In genomic region chr16:67561824-67562525, GRCh38 we compare ENCODE assay signal across 1 cellular context.
TF ChIP-seq lines count a peak whose summit lies in the region.

No MANE protein-coding gene starts in this region.

TF ChIP-seq in HepG2, 621 proteins besides CTCF, POLR2A, EP300 and RAD21 (continued from another document and continues in another):
- TF ChIP-seq, protein P1, sequence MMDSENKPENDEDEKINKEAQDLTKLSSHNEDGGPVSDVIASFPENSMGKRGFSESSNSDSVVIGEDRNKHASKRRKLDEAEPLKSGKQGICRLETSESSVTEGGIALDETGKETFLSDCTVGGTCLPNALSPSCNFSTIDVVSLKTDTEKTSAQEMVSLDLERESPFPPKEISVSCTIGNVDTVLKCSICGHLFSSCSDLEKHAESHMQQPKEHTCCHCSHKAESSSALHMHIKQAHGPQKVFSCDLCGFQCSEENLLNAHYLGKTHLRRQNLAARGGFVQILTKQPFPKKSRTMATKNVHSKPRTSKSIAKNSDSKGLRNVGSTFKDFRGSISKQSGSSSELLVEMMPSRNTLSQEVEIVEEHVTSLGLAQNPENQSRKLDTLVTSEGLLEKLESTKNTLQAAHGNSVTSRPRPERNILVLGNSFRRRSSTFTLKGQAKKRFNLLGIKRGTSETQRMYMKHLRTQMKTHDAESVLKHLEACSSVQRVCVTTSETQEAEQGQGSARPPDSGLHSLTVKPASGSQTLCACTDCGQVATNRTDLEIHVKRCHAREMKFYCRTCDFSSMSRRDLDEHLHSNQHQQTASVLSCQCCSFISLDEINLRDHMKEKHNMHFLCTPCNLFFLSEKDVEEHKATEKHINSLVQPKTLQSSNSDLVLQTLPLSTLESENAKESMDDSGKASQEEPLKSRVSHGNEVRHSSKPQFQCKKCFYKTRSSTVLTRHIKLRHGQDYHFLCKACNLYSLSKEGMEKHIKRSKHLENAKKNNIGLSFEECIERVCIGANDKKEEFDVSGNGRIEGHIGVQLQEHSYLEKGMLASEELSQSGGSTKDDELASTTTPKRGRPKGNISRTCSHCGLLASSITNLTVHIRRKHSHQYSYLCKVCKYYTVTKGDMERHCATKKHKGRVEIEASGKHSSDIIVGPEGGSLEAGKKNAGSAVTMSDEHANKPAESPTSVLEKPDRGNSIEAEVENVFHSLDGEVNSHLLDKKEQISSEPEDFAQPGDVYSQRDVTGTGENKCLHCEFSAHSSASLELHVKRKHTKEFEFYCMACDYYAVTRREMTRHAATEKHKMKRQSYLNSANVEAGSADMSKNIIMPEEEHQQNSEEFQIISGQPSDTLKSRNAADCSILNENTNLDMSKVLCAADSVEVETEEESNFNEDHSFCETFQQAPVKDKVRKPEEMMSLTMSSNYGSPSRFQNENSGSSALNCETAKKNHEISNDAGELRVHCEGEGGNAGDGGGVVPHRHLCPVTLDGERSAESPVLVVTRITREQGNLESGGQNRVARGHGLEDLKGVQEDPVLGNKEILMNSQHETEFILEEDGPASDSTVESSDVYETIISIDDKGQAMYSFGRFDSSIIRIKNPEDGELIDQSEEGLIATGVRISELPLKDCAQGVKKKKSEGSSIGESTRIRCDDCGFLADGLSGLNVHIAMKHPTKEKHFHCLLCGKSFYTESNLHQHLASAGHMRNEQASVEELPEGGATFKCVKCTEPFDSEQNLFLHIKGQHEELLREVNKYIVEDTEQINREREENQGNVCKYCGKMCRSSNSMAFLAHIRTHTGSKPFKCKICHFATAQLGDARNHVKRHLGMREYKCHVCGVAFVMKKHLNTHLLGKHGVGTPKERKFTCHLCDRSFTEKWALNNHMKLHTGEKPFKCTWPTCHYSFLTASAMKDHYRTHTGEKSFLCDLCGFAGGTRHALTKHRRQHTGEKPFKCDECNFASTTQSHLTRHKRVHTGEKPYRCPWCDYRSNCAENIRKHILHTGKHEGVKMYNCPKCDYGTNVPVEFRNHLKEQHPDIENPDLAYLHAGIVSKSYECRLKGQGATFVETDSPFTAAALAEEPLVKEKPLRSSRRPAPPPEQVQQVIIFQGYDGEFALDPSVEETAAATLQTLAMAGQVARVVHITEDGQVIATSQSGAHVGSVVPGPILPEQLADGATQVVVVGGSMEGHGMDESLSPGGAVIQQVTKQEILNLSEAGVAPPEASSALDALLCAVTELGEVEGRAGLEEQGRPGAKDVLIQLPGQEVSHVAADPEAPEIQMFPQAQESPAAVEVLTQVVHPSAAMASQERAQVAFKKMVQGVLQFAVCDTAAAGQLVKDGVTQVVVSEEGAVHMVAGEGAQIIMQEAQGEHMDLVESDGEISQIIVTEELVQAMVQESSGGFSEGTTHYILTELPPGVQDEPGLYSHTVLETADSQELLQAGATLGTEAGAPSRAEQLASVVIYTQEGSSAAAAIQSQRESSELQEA (CRISPR knock-in tag; IDR thresholded peaks at IDR 0.05; ENCODE audit: not compliant biosample characterization) = no peak
- TF ChIP-seq FOXO1 (CRISPR knock-in tag; IDR thresholded peaks at IDR 0.05) (peak; percentile 36; the same call in 1 of the 2 replicates), ZNF160 (CRISPR knock-in tag; IDR thresholded peaks at IDR 0.05) (peak; percentile 84; the same call in 1 of the 2 replicates), ZNF143 (CRISPR knock-in tag; IDR thresholded peaks at IDR 0.05) (peak; percentile 89), MAZ (IDR thresholded peaks at IDR 0.05; ENCODE audit: borderline replicate concordance, low read depth, low read length) (peak; percentile 95; the same call in 1 of the 2 replicates), MAZ (CRISPR knock-in tag; IDR thresholded peaks at IDR 0.05; ENCODE audit: low read depth) (peak; percentile 96), CEBPG (CRISPR knock-in tag; IDR thresholded peaks at IDR 0.05) (peak; percentile 25; the same call in 1 of the 2 replicates), CHD4 (IDR thresholded peaks at IDR 0.05; ENCODE audit: borderline replicate concordance, low read length) (no peak), MXD4 (CRISPR knock-in tag; IDR thresholded peaks at IDR 0.05) (peak; percentile 90), RERE (CRISPR knock-in tag; IDR thresholded peaks at IDR 0.05; ENCODE audit: low read depth) (peak; percentile 8; the same call in 1 of the 2 replicates), ZNF121 (CRISPR knock-in tag; IDR thresholded peaks at IDR 0.05) (peak; percentile 93), ARHGAP35 (CRISPR knock-in tag; IDR thresholded peaks at IDR 0.05; ENCODE audit: borderline replicate concordance) (0 out of 2 replicates have a peak, but pooled peaks have one; percentile 38), NR1H2 (CRISPR knock-in tag; IDR thresholded peaks at IDR 0.05; ENCODE audit: borderline replicate concordance, low read depth) (no peak), ZBTB42 (CRISPR knock-in tag; IDR thresholded peaks at IDR 0.05) (peak; percentile 80; the same call in 1 of the 2 replicates), SMAD9 (CRISPR knock-in tag; IDR thresholded peaks at IDR 0.05) (no peak), REPIN1 (CRISPR knock-in tag; IDR thresholded peaks at IDR 0.05; ENCODE audit: borderline replicate concordance, low read depth) (peak; percentile 84), SALL1 (CRISPR knock-in tag; IDR thresholded peaks at IDR 0.05) (peak; percentile 66), SIN3B (IDR thresholded peaks at IDR 0.05; ENCODE audit: low read length) (peak; percentile 75; the same call in 1 of the 2 replicates), ZNF850 (CRISPR knock-in tag; conservative IDR thresholded peaks at IDR 0.05) (no peak), ZNF672 (CRISPR knock-in tag; IDR thresholded peaks at IDR 0.05) (no peak), ZBTB7A (CRISPR knock-in tag; IDR thresholded peaks at IDR 0.05) (peak; percentile 38; the same call in 1 of the 2 replicates), SRY (CRISPR knock-in tag; IDR thresholded peaks at IDR 0.05) (peak; percentile 97), ZSCAN31 (CRISPR knock-in tag; IDR thresholded peaks at IDR 0.05; ENCODE audit: low read depth) (peak; percentile 51; the same call in 1 of the 2 replicates), HDAC6 (IDR thresholded peaks at IDR 0.05; ENCODE audit: low read depth, low read length) (no peak), SNAPC5 (CRISPR knock-in tag; IDR thresholded peaks at IDR 0.05; ENCODE audit: borderline replicate concordance) (peak; percentile 90; the same call in 1 of the 2 replicates), ZFP82 (CRISPR knock-in tag; IDR thresholded peaks at IDR 0.05; ENCODE audit: borderline replicate concordance) (0 out of 2 replicates have a peak, but pooled peaks have one; percentile 60), MAX (IDR thresholded peaks at IDR 0.05) (peak; percentile 92), KDM1A (CRISPR knock-in tag; IDR thresholded peaks at IDR 0.05) (no peak; the same call in 1 of the 2 replicates), ZNF746 (CRISPR knock-in tag; IDR thresholded peaks at IDR 0.05) (peak; percentile 67; the same call in 1 of the 2 replicates), ZNF550 (CRISPR knock-in tag; IDR thresholded peaks at IDR 0.05; ENCODE audit: borderline replicate concordance) (no peak), SPEN (CRISPR knock-in tag; IDR thresholded peaks at IDR 0.05; ENCODE audit: low read depth) (peak; percentile 63), ZBTB8A (CRISPR knock-in tag; IDR thresholded peaks at IDR 0.05; ENCODE audit: borderline replicate concordance, low read depth) (no peak), MED1 (CRISPR knock-in tag; IDR thresholded peaks at IDR 0.05) (peak; percentile 75), KDM5A (IDR thresholded peaks at IDR 0.05; ENCODE audit: borderline replicate concordance, low read length) (peak; percentile 3; the same call in 1 of the 2 replicates), ZBTB34 (CRISPR knock-in tag; IDR thresholded peaks at IDR 0.05) (peak; percentile 83; the same call in 1 of the 2 replicates), ZNF781 (CRISPR knock-in tag; IDR thresholded peaks at IDR 0.05; ENCODE audit: borderline replicate concordance, not compliant biosample characterization) (peak; percentile 86), ATF7-NPFF (CRISPR knock-in tag; IDR thresholded peaks at IDR 0.05; ENCODE audit: low read depth) (peak; percentile 79), TAF1 (CRISPR knock-in tag; IDR thresholded peaks at IDR 0.05) (peak; percentile 74), ZNF761 (CRISPR knock-in tag; conservative IDR thresholded peaks at IDR 0.05) (0 out of 2 replicates have a peak, but pooled peaks have one; percentile 20)
- TF ChIP-seq, protein P2, sequence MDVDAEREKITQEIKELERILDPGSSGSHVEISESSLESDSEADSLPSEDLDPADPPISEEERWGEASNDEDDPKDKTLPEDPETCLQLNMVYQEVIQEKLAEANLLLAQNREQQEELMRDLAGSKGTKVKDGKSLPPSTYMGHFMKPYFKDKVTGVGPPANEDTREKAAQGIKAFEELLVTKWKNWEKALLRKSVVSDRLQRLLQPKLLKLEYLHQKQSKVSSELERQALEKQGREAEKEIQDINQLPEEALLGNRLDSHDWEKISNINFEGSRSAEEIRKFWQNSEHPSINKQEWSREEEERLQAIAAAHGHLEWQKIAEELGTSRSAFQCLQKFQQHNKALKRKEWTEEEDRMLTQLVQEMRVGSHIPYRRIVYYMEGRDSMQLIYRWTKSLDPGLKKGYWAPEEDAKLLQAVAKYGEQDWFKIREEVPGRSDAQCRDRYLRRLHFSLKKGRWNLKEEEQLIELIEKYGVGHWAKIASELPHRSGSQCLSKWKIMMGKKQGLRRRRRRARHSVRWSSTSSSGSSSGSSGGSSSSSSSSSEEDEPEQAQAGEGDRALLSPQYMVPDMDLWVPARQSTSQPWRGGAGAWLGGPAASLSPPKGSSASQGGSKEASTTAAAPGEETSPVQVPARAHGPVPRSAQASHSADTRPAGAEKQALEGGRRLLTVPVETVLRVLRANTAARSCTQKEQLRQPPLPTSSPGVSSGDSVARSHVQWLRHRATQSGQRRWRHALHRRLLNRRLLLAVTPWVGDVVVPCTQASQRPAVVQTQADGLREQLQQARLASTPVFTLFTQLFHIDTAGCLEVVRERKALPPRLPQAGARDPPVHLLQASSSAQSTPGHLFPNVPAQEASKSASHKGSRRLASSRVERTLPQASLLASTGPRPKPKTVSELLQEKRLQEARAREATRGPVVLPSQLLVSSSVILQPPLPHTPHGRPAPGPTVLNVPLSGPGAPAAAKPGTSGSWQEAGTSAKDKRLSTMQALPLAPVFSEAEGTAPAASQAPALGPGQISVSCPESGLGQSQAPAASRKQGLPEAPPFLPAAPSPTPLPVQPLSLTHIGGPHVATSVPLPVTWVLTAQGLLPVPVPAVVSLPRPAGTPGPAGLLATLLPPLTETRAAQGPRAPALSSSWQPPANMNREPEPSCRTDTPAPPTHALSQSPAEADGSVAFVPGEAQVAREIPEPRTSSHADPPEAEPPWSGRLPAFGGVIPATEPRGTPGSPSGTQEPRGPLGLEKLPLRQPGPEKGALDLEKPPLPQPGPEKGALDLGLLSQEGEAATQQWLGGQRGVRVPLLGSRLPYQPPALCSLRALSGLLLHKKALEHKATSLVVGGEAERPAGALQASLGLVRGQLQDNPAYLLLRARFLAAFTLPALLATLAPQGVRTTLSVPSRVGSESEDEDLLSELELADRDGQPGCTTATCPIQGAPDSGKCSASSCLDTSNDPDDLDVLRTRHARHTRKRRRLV (CRISPR knock-in tag; IDR thresholded peaks at IDR 0.05) = no peak
- TF ChIP-seq, protein P3, sequence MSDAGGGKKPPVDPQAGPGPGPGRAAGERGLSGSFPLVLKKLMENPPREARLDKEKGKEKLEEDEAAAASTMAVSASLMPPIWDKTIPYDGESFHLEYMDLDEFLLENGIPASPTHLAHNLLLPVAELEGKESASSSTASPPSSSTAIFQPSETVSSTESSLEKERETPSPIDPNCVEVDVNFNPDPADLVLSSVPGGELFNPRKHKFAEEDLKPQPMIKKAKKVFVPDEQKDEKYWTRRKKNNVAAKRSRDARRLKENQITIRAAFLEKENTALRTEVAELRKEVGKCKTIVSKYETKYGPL (CRISPR knock-in tag; IDR thresholded peaks at IDR 0.05) = no peak
